Comparison of ENCODE assay signal across 13 cellular contexts in genomic region chr17:38667787-38668122, GRCh38.
"Had no signal": no experiment of that assay in that cellular context is flagged by ENCODE, and none has a peak within 500 bp of the region (broad histone marks: within the 10 kb centered on the region; RNA-seq: fewer than 3 reads in every experiment).

No MANE protein-coding gene starts in this region.

- H2AFZ ChIP-seq: hepatocyte had no signal

- H3K4me1 Mint-ChIP-seq: central memory CD8-positive, alpha-beta T cell had no signal

- H3K27ac Mint-ChIP-seq: activated CD8-positive, alpha-beta T cell treated with anti-CD3 and anti-CD28 coated beads, Interleukin-2, amount 10 ng/mL, durations not matched to agents 7 days and 5 days; activated naive CD8-positive, alpha-beta T cell treated with anti-CD3 and anti-CD28 coated beads for 36 hours; T-helper 1 cell treated with Interleukin-12 subunit alpha and Interleukin-12 subunit beta and Interleukin-4 antibody, amounts not matched to agents 30 μg/mL and 1 μg/mL, for 36 hours had no signal

- H3K36me3 Mint-ChIP-seq: naive thymus-derived CD8-positive, alpha-beta T cell; stimulated activated memory B cell treated with anti-CD40 and anti-IgM and Interleukin-4, amounts not matched to agents 10 μg/mL and 1 μg/mL and 100 μg/mL, for 72 hours had no signal

- H3K79me2 ChIP-seq: hepatocyte had no signal

- H3K4me1 ChIP-seq: gastroesophageal sphincter, tibial artery had no signal

- H3K4me2 ChIP-seq: hepatocyte had no signal

- H3K9me3 Mint-ChIP-seq: activated naive CD8-positive, alpha-beta T cell treated with anti-CD3 and anti-CD28 coated beads for 36 hours; central memory CD8-positive, alpha-beta T cell; naive thymus-derived CD8-positive, alpha-beta T cell; stimulated activated memory B cell treated with anti-CD40 and anti-IgM and Interleukin-4, amounts not matched to agents 10 μg/mL and 1 μg/mL and 100 μg/mL, for 72 hours; T-helper 1 cell treated with Interleukin-12 subunit alpha and Interleukin-12 subunit beta and Interleukin-4 antibody, amounts not matched to agents 30 μg/mL and 1 μg/mL, for 36 hours had no signal

- H3K4me3 ChIP-seq: gastroesophageal sphincter, hepatocyte, mucosa of descending colon, tibial artery had no signal

- H3K9me3 ChIP-seq: gastroesophageal sphincter, mucosa of descending colon, tibial artery had no signal

- H3K36me3 ChIP-seq: brain microvascular endothelial cell, gastroesophageal sphincter, tibial artery, WERI-Rb-1 had no signal

- H3K27ac ChIP-seq: brain microvascular endothelial cell, gastroesophageal sphincter, hepatocyte, tibial artery, WERI-Rb-1 had no signal

- H3K4me3 Mint-ChIP-seq: activated CD8-positive, alpha-beta T cell treated with anti-CD3 and anti-CD28 coated beads, Interleukin-2, amount 10 ng/mL, durations not matched to agents 7 days and 5 days; activated naive CD8-positive, alpha-beta T cell treated with anti-CD3 and anti-CD28 coated beads for 36 hours; central memory CD8-positive, alpha-beta T cell; naive thymus-derived CD8-positive, alpha-beta T cell; stimulated activated memory B cell treated with anti-CD40 and anti-IgM and Interleukin-4, amounts not matched to agents 10 μg/mL and 1 μg/mL and 100 μg/mL, for 72 hours; T-helper 1 cell treated with Interleukin-12 subunit alpha and Interleukin-12 subunit beta and Interleukin-4 antibody, amounts not matched to agents 30 μg/mL and 1 μg/mL, for 36 hours had no signal

- DNase-seq: activated gamma-delta T cell had no signal
